1 cellular context compared by ENCODE assay signal in the genomic region with DNA sequence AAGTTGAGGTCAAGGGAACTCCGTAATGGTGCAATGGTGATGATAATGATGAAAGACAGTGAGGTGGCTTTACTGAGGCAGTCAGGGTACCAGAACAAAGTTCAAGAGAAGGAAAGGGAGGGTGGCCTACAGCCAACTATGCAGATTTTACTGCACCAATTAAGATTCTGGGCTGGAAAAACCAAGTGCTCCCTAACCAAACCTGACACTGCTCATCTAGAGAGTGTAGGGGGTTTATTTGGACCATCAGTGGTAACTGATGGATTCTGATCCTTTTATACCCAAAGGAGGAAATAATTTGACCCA.
TF ChIP-seq lines count a peak whose summit lies in the region.

No MANE protein-coding gene starts in this region.

TF ChIP-seq in HepG2, 621 proteins besides CTCF, POLR2A, EP300 and RAD21:
- TF ChIP-seq KDM1A (CRISPR knock-in tag; IDR thresholded peaks at IDR 0.05), result no peak
- TF ChIP-seq NR2F1 (CRISPR knock-in tag; IDR thresholded peaks at IDR 0.05), result 0 out of 4 replicates have a peak, but pooled peaks of 1 of the 2 experiments have one; percentile 1
- TF ChIP-seq ZNF644 (CRISPR knock-in tag; IDR thresholded peaks at IDR 0.05; ENCODE audit: low read depth), result peak; percentile 86; the same call in 1 of the 2 replicates
- TF ChIP-seq HOXA3 (CRISPR knock-in tag; IDR thresholded peaks at IDR 0.05), result no peak
- TF ChIP-seq RNF2 (conservative IDR thresholded peaks at IDR 0.05; ENCODE audit: low read depth), result 0 out of 2 replicates have a peak, but pooled peaks have one; percentile 34
- TF ChIP-seq ZNF768 (CRISPR knock-in tag; IDR thresholded peaks at IDR 0.05), result no peak
- peak; percentile 3; the same call in 1 of the 2 replicates for TF ChIP-seq FOSL2 (CRISPR knock-in tag; IDR thresholded peaks at IDR 0.05)
- 0 out of 2 replicates have a peak, but pooled peaks have one; percentile 39 for TF ChIP-seq ZNF160 (CRISPR knock-in tag; IDR thresholded peaks at IDR 0.05)
- TF ChIP-seq RXRB (CRISPR knock-in tag; IDR thresholded peaks at IDR 0.05; ENCODE audit: borderline replicate concordance), result 0 out of 2 replicates have a peak, but pooled peaks have one; percentile 20
- TF ChIP-seq ZNF33B (CRISPR knock-in tag; IDR thresholded peaks at IDR 0.05), result no peak
- TF ChIP-seq, protein P1, sequence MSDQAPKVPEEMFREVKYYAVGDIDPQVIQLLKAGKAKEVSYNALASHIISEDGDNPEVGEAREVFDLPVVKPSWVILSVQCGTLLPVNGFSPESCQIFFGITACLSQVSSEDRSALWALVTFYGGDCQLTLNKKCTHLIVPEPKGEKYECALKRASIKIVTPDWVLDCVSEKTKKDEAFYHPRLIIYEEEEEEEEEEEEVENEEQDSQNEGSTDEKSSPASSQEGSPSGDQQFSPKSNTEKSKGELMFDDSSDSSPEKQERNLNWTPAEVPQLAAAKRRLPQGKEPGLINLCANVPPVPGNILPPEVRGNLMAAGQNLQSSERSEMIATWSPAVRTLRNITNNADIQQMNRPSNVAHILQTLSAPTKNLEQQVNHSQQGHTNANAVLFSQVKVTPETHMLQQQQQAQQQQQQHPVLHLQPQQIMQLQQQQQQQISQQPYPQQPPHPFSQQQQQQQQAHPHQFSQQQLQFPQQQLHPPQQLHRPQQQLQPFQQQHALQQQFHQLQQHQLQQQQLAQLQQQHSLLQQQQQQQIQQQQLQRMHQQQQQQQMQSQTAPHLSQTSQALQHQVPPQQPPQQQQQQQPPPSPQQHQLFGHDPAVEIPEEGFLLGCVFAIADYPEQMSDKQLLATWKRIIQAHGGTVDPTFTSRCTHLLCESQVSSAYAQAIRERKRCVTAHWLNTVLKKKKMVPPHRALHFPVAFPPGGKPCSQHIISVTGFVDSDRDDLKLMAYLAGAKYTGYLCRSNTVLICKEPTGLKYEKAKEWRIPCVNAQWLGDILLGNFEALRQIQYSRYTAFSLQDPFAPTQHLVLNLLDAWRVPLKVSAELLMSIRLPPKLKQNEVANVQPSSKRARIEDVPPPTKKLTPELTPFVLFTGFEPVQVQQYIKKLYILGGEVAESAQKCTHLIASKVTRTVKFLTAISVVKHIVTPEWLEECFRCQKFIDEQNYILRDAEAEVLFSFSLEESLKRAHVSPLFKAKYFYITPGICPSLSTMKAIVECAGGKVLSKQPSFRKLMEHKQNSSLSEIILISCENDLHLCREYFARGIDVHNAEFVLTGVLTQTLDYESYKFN (CRISPR knock-in tag; conservative IDR thresholded peaks at IDR 0.05), result 0 out of 2 replicates have a peak, but pooled peaks have one; percentile 1
- TF ChIP-seq, protein P2, sequence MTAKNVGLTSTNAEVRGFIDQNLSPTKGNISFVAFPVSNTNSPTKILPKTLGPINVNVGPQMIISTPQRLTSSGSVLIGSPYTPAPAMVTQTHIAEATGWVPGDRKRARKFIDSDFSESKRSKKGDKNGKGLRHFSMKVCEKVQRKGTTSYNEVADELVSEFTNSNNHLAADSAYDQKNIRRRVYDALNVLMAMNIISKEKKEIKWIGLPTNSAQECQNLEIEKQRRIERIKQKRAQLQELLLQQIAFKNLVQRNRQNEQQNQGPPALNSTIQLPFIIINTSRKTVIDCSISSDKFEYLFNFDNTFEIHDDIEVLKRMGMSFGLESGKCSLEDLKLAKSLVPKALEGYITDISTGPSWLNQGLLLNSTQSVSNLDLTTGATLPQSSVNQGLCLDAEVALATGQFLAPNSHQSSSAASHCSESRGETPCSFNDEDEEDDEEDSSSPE (CRISPR knock-in tag; IDR thresholded peaks at IDR 0.05), result no peak
- peak; percentile 24 for TF ChIP-seq NCOR1 (IDR thresholded peaks at IDR 0.05; ENCODE audit: borderline replicate concordance, low read length)
- TF ChIP-seq HNF4G (IDR thresholded peaks at IDR 0.05; ENCODE audit: borderline replicate concordance, low read depth, low read length), result no peak
- 0 out of 2 replicates have a peak, but pooled peaks have one; percentile 10 for TF ChIP-seq HNF4G (CRISPR knock-in tag; IDR thresholded peaks at IDR 0.05; ENCODE audit: borderline replicate concordance, low read depth)
- peak; percentile 6; the same call in 1 of the 2 replicates for TF ChIP-seq RARA (CRISPR knock-in tag; IDR thresholded peaks at IDR 0.05)
- peak; percentile 6; the same call in 1 of the 2 replicates for TF ChIP-seq RCOR2 (CRISPR knock-in tag; IDR thresholded peaks at IDR 0.05)
- no peak for TF ChIP-seq KLF11 (CRISPR knock-in tag; IDR thresholded peaks at IDR 0.05)
- TF ChIP-seq CREB1 (IDR thresholded peaks at IDR 0.05), result no peak
- TF ChIP-seq CREB1 (CRISPR knock-in tag; IDR thresholded peaks at IDR 0.05), result peak; percentile 42; the same call in 1 of the 2 replicates
- TF ChIP-seq, protein P3, sequence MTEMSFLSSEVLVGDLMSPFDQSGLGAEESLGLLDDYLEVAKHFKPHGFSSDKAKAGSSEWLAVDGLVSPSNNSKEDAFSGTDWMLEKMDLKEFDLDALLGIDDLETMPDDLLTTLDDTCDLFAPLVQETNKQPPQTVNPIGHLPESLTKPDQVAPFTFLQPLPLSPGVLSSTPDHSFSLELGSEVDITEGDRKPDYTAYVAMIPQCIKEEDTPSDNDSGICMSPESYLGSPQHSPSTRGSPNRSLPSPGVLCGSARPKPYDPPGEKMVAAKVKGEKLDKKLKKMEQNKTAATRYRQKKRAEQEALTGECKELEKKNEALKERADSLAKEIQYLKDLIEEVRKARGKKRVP (CRISPR knock-in tag; IDR thresholded peaks at IDR 0.05), result 0 out of 4 replicates have a peak, but pooled peaks of 1 of the 2 experiments have one; percentile 53
